In the genomic region with DNA sequence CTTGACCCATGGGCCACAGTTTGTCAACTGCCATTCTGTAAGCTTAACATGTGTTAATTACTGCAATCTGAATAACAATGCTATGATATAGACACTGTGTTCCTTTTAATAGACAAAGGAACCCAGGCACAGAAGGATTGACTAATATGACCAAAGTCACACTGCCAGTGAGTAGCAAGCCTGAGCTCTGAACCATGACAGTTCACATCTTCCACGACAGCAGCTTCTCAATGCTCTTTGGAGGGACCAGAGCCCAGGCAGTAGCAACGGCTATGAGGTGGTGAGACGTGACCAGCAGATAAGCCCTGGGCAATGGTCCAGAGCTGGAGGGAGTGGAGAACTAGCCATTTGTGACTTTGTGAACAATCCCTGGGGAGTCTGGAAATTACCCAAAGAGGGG, we compare ENCODE assay signal across 13 cellular contexts. TPM values are rescaled to one million over a fixed set of nuclear protein-coding genes. Genes with fewer than 3 reads are reported as not detected.
A peak's percentile ranks its signal among the peaks of the same experiment; 100 is the strongest.
DNase-seq lines count a peak whose midpoint lies in the region; ATAC-seq and TF ChIP-seq lines count a peak whose summit lies in the region.
"Had no signal": no experiment of that assay in that cellular context is flagged by ENCODE, and none has a peak within 500 bp of the region (broad histone marks: within the 10 kb centered on the region; RNA-seq: fewer than 3 reads in every experiment).

No MANE protein-coding gene starts in this region.

- H3K36me3 ChIP-seq in BLaER1 treated with 17β-estradiol and CSF1 and Interleukin-3, amounts not matched to agents 10 nM and 100 nM, result no peaks in the 10 kb centered on the region
- H3K36me3 ChIP-seq in Peyer's patch (no peaks in the 10 kb centered on the region), colonic mucosa (no peaks in the 10 kb centered on the region), mucosa of rectum (ENCODE audit: control insufficient read depth in 2 of 2, insufficient read depth in 2 of 2, low read length in 2 of 2) (peaks cover 0 to 4% of the 10 kb centered on the region in 2 donors)
- H3K36me3 ChIP-seq: neutrophil had no signal

- no peaks in the 10 kb centered on the region for H3K9me3 Mint-ChIP-seq in HFFc6
- H3K9me3 Mint-ChIP-seq: activated naive CD4-positive, alpha-beta T cell treated with anti-CD3 and anti-CD28 coated beads for 36 hours; stimulated activated naive CD8-positive, alpha-beta T cell treated with anti-CD3 and anti-CD28 coated beads, Interleukin-15, Interleukin-2, amounts not matched to agents 100 ng/mL and 50 ng/mL, for 24 hours had no signal

- H3K9me3 ChIP-seq in BLaER1 treated with 17β-estradiol and CSF1 and Interleukin-3, amounts not matched to agents 10 nM and 100 nM (replicated peaks in 1 of 11), result no peaks in the 10 kb centered on the region
- H3K9me3 ChIP-seq in Peyer's patch (no peaks in the 10 kb centered on the region), colonic mucosa (no peaks in the 10 kb centered on the region), mucosa of rectum (ENCODE audit: control insufficient read depth in 2 of 2, low read length in 2 of 2) (no peaks in the 10 kb centered on the region)
- H3K9me3 ChIP-seq: neutrophil had no signal

- intact Hi-C loops in colonic mucosa (cut with DNase I), result no loop called here

- no peaks in the 10 kb centered on the region for H3K36me3 Mint-ChIP-seq in HFFc6 (ENCODE audit: low read depth)

- H3K4me3 Mint-ChIP-seq in HFFc6, result no peak overlapping the region
- H3K4me3 Mint-ChIP-seq: activated naive CD4-positive, alpha-beta T cell treated with anti-CD3 and anti-CD28 coated beads for 36 hours; stimulated activated naive CD8-positive, alpha-beta T cell treated with anti-CD3 and anti-CD28 coated beads, Interleukin-15, Interleukin-2, amounts not matched to agents 100 ng/mL and 50 ng/mL, for 24 hours had no signal

- peaks cover 22% of the 10 kb centered on the region for H3K4me1 Mint-ChIP-seq in HFFc6 (ENCODE audit: low read depth)

- peaks cover 12 to 23% (median 15%) of the 10 kb centered on the region in 10 experiments for H3K4me1 ChIP-seq in BLaER1 treated with 17β-estradiol and CSF1 and Interleukin-3, amounts not matched to agents 10 nM and 100 nM
- H3K4me1 ChIP-seq in Peyer's patch (peaks cover 0 to 27% (median 0%) of the 10 kb centered on the region in 4 donors), colonic mucosa (peaks cover 9% of the 10 kb centered on the region), mucosa of rectum (ENCODE audit: control insufficient read depth in 2 of 2, insufficient read depth in 2 of 2, low read length in 2 of 2) (peaks cover 34 to 74% of the 10 kb centered on the region in 2 donors)

- H3K9ac ChIP-seq in BLaER1 treated with 17β-estradiol and CSF1 and Interleukin-3, amounts not matched to agents 10 nM and 100 nM, result no peak overlapping the region
- H3K9ac ChIP-seq in colonic mucosa (ENCODE audit: low read depth in 2 of 2, low read length in 2 of 2) (peak overlapping the region in 1 of 2 donors; percentile 55), mucosa of rectum (ENCODE audit: low read depth in 1 of 2, low read length in 2 of 2) (no peak overlapping the region)

- peak overlapping the region; percentile 4 to 54 (median 40); a peak in 15 of 22 replicates for H3K4me2 ChIP-seq in BLaER1 treated with 17β-estradiol and CSF1 and Interleukin-3, amounts not matched to agents 10 nM and 100 nM

- TF ChIP-seq POLR2A in Peyer's patch (IDR thresholded peaks at IDR 0.05), result no peak

- no peaks in the 10 kb centered on the region for H3K27me3 ChIP-seq in BLaER1 treated with 17β-estradiol and CSF1 and Interleukin-3, amounts not matched to agents 10 nM and 100 nM
- H3K27me3 ChIP-seq in Peyer's patch, result no peaks in the 10 kb centered on the region
- no peaks in the 10 kb centered on the region for H3K27me3 ChIP-seq in colonic mucosa
- no peaks in the 10 kb centered on the region for H3K27me3 ChIP-seq in mucosa of rectum (ENCODE audit: control insufficient read depth in 2 of 2, insufficient read depth in 2 of 2, low read length in 2 of 2)

- no peak for ATAC-seq in GM21367 (IDR thresholded peaks at IDR 0.05; ENCODE audit: unreplicated experiment)

- no peak overlapping the region for H3K27ac Mint-ChIP-seq in HFFc6
- H3K27ac Mint-ChIP-seq: activated naive CD4-positive, alpha-beta T cell treated with anti-CD3 and anti-CD28 coated beads for 36 hours; stimulated activated naive CD8-positive, alpha-beta T cell treated with anti-CD3 and anti-CD28 coated beads, Interleukin-15, Interleukin-2, amounts not matched to agents 100 ng/mL and 50 ng/mL, for 24 hours had no signal

- no peak overlapping the region for H3K4me3 ChIP-seq in BLaER1 treated with 17β-estradiol and CSF1 and Interleukin-3, amounts not matched to agents 10 nM and 100 nM
- H3K4me3 ChIP-seq in Peyer's patch, result no peak overlapping the region
- H3K4me3 ChIP-seq in colonic mucosa, result no peak overlapping the region
- no peak overlapping the region for H3K4me3 ChIP-seq in mucosa of rectum (ENCODE audit: low read length in 2 of 2)
- H3K4me3 ChIP-seq: lung had no signal

- no peaks in the 10 kb centered on the region; a peak in 1 of 22 replicates for H4K20me1 ChIP-seq in BLaER1 treated with 17β-estradiol and CSF1 and Interleukin-3, amounts not matched to agents 10 nM and 100 nM

- no peak overlapping the region for H3K27ac ChIP-seq in BLaER1 treated with 17β-estradiol and CSF1 and Interleukin-3, amounts not matched to agents 10 nM and 100 nM
- peak overlapping the region in 3 of 4 donors; percentile 24 to 44 (median 42) for H3K27ac ChIP-seq in Peyer's patch
- no peak overlapping the region for H3K27ac ChIP-seq in colonic mucosa
- peak overlapping the region; percentile 23 to 33 for H3K27ac ChIP-seq in mucosa of rectum (ENCODE audit: low read depth in 2 of 2, low read length in 2 of 2)
- H3K27ac ChIP-seq: neutrophil had no signal

- peaks cover 15% of the 10 kb centered on the region for H3K27me3 Mint-ChIP-seq in HFFc6 (ENCODE audit: insufficient read depth)

- DNase-seq in Peyer's patch (peak in 2 of 3 donors; percentile 67 to 75), colonic mucosa (peak; percentile 73), retina (no peak), HFFc6 (no peak), activated gamma-delta T cell (lab: John Stamatoyannopoulos, UW) (no peak)
- DNase-seq: activated naive CD4-positive, alpha-beta T cell treated with anti-CD3 and anti-CD28 coated beads for 36 hours; NCI-H1417 had no signal

- no peak for TF ChIP-seq CTCF in Peyer's patch (IDR thresholded peaks at IDR 0.05)
- no peak for TF ChIP-seq CTCF in colonic mucosa (IDR thresholded peaks at IDR 0.05)
- no peak for TF ChIP-seq CTCF in HFFc6 (IDR thresholded peaks at IDR 0.05)

RNA-seq across cellular contexts. Expression of gene CA12, which starts 19.4 kb away (rescaled TPM):
- total RNA-seq in Peyer's patch (10 to 100 TPM; 22.1 to 79.6 (median 37.0) TPM), colonic mucosa (100 to 1,000 TPM; 290 to 339 TPM)
- total RNA-seq in HFFc6 (2021; fragmentation: NEBNext Ultra II Directional; extraction: Animal tissue kit (Norgen Biotek cat#: 25700)), result 10 to 100 TPM in 4 of 6 experiments, 1 to 10 TPM in 2; 8.3 to 18.2 (median 15.8) TPM

Comparison
In these comparisons a context has a peak if more than half of its experiments do, and no peak if none do; other contexts are left out.
1. H3K27ac ChIP-seq: peak in Peyer's patch (3 of 4) and mucosa of rectum (2 of 2); none in BLaER1 treated with 17β-estradiol and CSF1 and Interleukin-3, amounts not matched to agents 10 nM and 100 nM (0 of 11) and colonic mucosa (single experiment).
2. DNase-seq: peak in Peyer's patch (2 of 3) and colonic mucosa (single experiment); none in retina (single experiment), HFFc6 (single experiment) and activated gamma-delta T cell (single experiment).